In the genomic region with DNA sequence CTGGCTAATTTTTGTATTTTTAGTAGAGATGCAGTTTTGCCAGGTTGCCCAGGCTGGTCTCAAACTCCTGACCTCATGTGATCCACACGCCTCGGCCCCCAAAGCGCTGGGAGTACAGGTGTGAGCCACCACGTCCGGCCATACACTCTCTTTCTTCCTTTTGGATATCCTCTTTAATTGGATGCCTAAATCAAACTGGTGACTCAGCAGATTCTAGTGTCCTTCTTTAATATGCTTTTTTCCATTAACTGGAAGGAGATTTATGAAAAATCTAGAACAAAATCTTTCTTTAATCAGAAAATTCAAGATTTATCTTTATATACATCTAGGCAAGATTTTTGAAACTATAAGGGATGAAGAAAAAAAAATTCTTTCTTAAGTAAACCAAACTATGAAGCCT, we compare ENCODE assay signal across 22 cellular contexts.
DNase-seq lines count a peak whose midpoint lies in the region; ATAC-seq, FAIRE-seq and TF ChIP-seq lines count a peak whose summit lies in the region.
"Had no signal": no experiment of that assay in that cellular context is flagged by ENCODE, and none has a peak within 500 bp of the region (broad histone marks: within the 10 kb centered on the region; RNA-seq: fewer than 3 reads in every experiment).

No MANE protein-coding gene starts in this region.

- TF ChIP-seq RAD21 in HepG2 (CRISPR knock-in tag; IDR thresholded peaks at IDR 0.05) (no peak), IMR-90 (IDR thresholded peaks at IDR 0.05; ENCODE audit: low read length) (no peak)

- H3K9ac ChIP-seq in HepG2 (ENCODE audit: insufficient read depth, low read depth, low read length) (no peak overlapping the region), IMR-90 (ENCODE audit: low read depth, low read length) (no peak overlapping the region)
- H3K9ac ChIP-seq: BLaER1 treated with 17β-estradiol and CSF1 and Interleukin-3, amounts not matched to agents 10 nM and 100 nM had no signal

- intact Hi-C loops in HepG2 (cut with micrococcal nuclease; ENCODE audit: unreplicated experiment), result no loop called here
- intact Hi-C loops in right lobe of liver (cut with DNase I), result no loop called here
- intact Hi-C loops in IMR-90 (cut with micrococcal nuclease), result no loop called here
- intact Hi-C loops in dorsolateral prefrontal cortex (cut with DNase I), result loop anchor here in 1 of 2 donors (5.0 kb wide), 1 partner anchor 418 kb away; no protein-coding TSS in a partner anchor

- H3K18ac ChIP-seq in IMR-90 (ENCODE audit: low read depth, low read length), result no peak overlapping the region

- H3K79me1 ChIP-seq in IMR-90 (ENCODE audit: low read depth in 1 of 2, low read length in 2 of 2), result no peaks in the 10 kb centered on the region

- dilution Hi-C loops in IMR-90 (cut with HindIII; ENCODE audit: low sequenced_read_pairs, unreplicated experiment), result no loop called here

- H3K4ac ChIP-seq in IMR-90 (ENCODE audit: low read depth, low read length), result no peak overlapping the region

- no peaks in the 10 kb centered on the region for H3K9me1 ChIP-seq in IMR-90 (ENCODE audit: insufficient read depth, low read length)

- TF ChIP-seq POLR2A in HepG2 (IDR thresholded peaks at IDR 0.05; ENCODE audit: insufficient read depth in 1 of 2, low read depth in 2 of 2, low read length in 2 of 2), result no peak
- no peak for TF ChIP-seq POLR2A in right lobe of liver (IDR thresholded peaks at IDR 0.05)
- no peak for TF ChIP-seq POLR2A in IMR-90 (IDR thresholded peaks at IDR 0.05; ENCODE audit: low read depth, low read length)
- no peak for TF ChIP-seq POLR2A in upper lobe of left lung (IDR thresholded peaks at IDR 0.05)

- TF ChIP-seq EP300 in HepG2 (IDR thresholded peaks at IDR 0.05; ENCODE audit: low read depth in 2 of 2, low read length in 2 of 2) (no peak), HepG2 (CRISPR knock-in tag; IDR thresholded peaks at IDR 0.05; ENCODE audit: borderline replicate concordance) (no peak), upper lobe of left lung (IDR thresholded peaks at IDR 0.05) (no peak)

- no peaks in the 10 kb centered on the region for H3K79me2 ChIP-seq in HepG2 (ENCODE audit: insufficient read depth, low read length)

- H3K4me3 ChIP-seq in HepG2 (replicated peaks in 1 of 3; ENCODE audit: insufficient read depth in 1 of 3, low read depth in 2 of 3, low read length in 3 of 3) (no peak overlapping the region), right lobe of liver (no peak overlapping the region), IMR-90 (ENCODE audit: insufficient read depth, low read depth, low read length) (no peak overlapping the region), dorsolateral prefrontal cortex (no peak overlapping the region), upper lobe of left lung (no peak overlapping the region)
- H3K4me3 ChIP-seq: BLaER1 treated with 17β-estradiol and CSF1 and Interleukin-3, amounts not matched to agents 10 nM and 100 nM had no signal

- no peak for FAIRE-seq in HepG2 (lab: Jason Lieb, UNC)
- FAIRE-seq: A204.1, D721Med, G401.6, GM12891, GM19239 had no signal

- H3K9me3 ChIP-seq in HepG2 (ENCODE audit: low read length) (no peaks in the 10 kb centered on the region), right lobe of liver (no peaks in the 10 kb centered on the region), IMR-90 (ENCODE audit: control insufficient read depth, insufficient read depth, low read length) (no peaks in the 10 kb centered on the region), upper lobe of left lung (no peaks in the 10 kb centered on the region)
- H3K9me3 ChIP-seq: BLaER1 treated with 17β-estradiol and CSF1 and Interleukin-3, amounts not matched to agents 10 nM and 100 nM; Caco-2 had no signal

- no peak overlapping the region for H4K8ac ChIP-seq in IMR-90 (ENCODE audit: low read depth in 2 of 2, low read length in 2 of 2)

- H3K14ac ChIP-seq in IMR-90 (replicated peaks; ENCODE audit: low read depth, low read length), result no peak overlapping the region

- H2BK20ac ChIP-seq in IMR-90 (ENCODE audit: low read depth, low read length), result no peak overlapping the region

- H3K36me3 ChIP-seq in HepG2 (replicated peaks in 1 of 2; ENCODE audit: control insufficient read depth in 1 of 2, insufficient read depth in 2 of 2, low read length in 2 of 2) (no peaks in the 10 kb centered on the region), right lobe of liver (no peaks in the 10 kb centered on the region), IMR-90 (ENCODE audit: control insufficient read depth, insufficient read depth, low read length) (no peaks in the 10 kb centered on the region), upper lobe of left lung (no peaks in the 10 kb centered on the region)
- H3K36me3 ChIP-seq: BLaER1 treated with 17β-estradiol and CSF1 and Interleukin-3, amounts not matched to agents 10 nM and 100 nM had no signal

- no peaks in the 10 kb centered on the region for H3K27me3 ChIP-seq in HepG2 (ENCODE audit: control insufficient read depth in 1 of 2, insufficient read depth in 2 of 2, low read length in 2 of 2)
- H3K27me3 ChIP-seq in right lobe of liver, result no peaks in the 10 kb centered on the region
- no peaks in the 10 kb centered on the region for H3K27me3 ChIP-seq in IMR-90 (ENCODE audit: control insufficient read depth, insufficient read depth, low read length)
- no peaks in the 10 kb centered on the region for H3K27me3 ChIP-seq in dorsolateral prefrontal cortex
- H3K27me3 ChIP-seq in upper lobe of left lung, result no peaks in the 10 kb centered on the region
- H3K27me3 ChIP-seq: BLaER1 treated with 17β-estradiol and CSF1 and Interleukin-3, amounts not matched to agents 10 nM and 100 nM had no signal

- H2BK5ac ChIP-seq in IMR-90 (ENCODE audit: low read depth, low read length, poor library complexity, severe bottlenecking), result no peak overlapping the region

- no peak overlapping the region for H3K4me2 ChIP-seq in HepG2 (ENCODE audit: low read depth, low read length)
- no peak overlapping the region for H3K4me2 ChIP-seq in IMR-90 (ENCODE audit: low read depth, low read length)
- H3K4me2 ChIP-seq: BLaER1 treated with 17β-estradiol and CSF1 and Interleukin-3, amounts not matched to agents 10 nM and 100 nM had no signal

- BruUV-seq in HepG2 (replicated peaks; lab: Mats Ljungman, UMichigan) (no TSS peak), IMR-90 (replicated peaks; lab: Mats Ljungman, UMichigan) (no TSS peak)

- no peak overlapping the region for H4K91ac ChIP-seq in IMR-90 (ENCODE audit: insufficient read depth, low read depth, low read length)

- CTCF ChIA-PET in HepG2 (lab: Yijun Ruan, JAX; ENCODE audit: low intra/inter-chr PET ratio, low total read pairs) (no interaction called here), IMR-90 (lab: Yijun Ruan, JAX) (no interaction called here)

- H2AFZ ChIP-seq in HepG2 (ENCODE audit: low read length) (no peak overlapping the region), IMR-90 (replicated peaks; ENCODE audit: low read length, poor library complexity) (no peak overlapping the region)

- DNase-seq in HepG2 (ENCODE audit: low spot score), result no peak
- DNase-seq in right lobe of liver, result no peak
- DNase-seq in IMR-90, result no peak
- no peak for DNase-seq in dorsolateral prefrontal cortex
- DNase-seq in upper lobe of left lung, result no peak
- DNase-seq in activated naive CD4-positive, alpha-beta T cell treated with anti-CD3 and anti-CD28 coated beads, Interleukin-2, amount 50 U/mL, for 16 hours, result no peak
- no peak for DNase-seq in cortex of kidney (lab: John Stamatoyannopoulos, UW)
- DNase-seq: 8988T; AML-193; Caco-2; Calu3; CD4-positive, alpha-beta T cell; CD8-positive, alpha-beta T cell; DMS79 treated with DMSO at 0.1 percent for 48 hours; GF-D8 had no signal

- H2BK15ac ChIP-seq in IMR-90 (ENCODE audit: low read depth, low read length), result no peak overlapping the region

- H4K5ac ChIP-seq in IMR-90 (ENCODE audit: low read depth, low read length), result no peak overlapping the region

- no peak overlapping the region for H3K23ac ChIP-seq in IMR-90 (ENCODE audit: low read depth, low read length)

- in situ Hi-C loops in HepG2 (cut with HindIII; ENCODE audit: extremely low pct_ligation_motif_present, low pct_unique_long_range_greater_than_20kb) (no loop called here), IMR-90 (cut with MboI; ENCODE audit: low sequenced_read_pairs) (no loop called here)

- H3K27ac ChIP-seq in HepG2 (ENCODE audit: extremely low read length, insufficient read depth, low read length) (no peak overlapping the region), right lobe of liver (no peak overlapping the region), IMR-90 (ENCODE audit: insufficient read depth, low read length) (no peak overlapping the region), dorsolateral prefrontal cortex (peak overlapping the region in 32 of 59 donors; percentile 2 to 100 (median 48)), upper lobe of left lung (no peak overlapping the region)
- H3K27ac ChIP-seq: BLaER1 treated with 17β-estradiol and CSF1 and Interleukin-3, amounts not matched to agents 10 nM and 100 nM; C4-2B had no signal

- 46% methylated on average over 5 of the region's 5 CpGs for WGBS in HepG2 (ENCODE audit: low lambda C conversion rate)
- WGBS in right lobe of liver (ENCODE audit: insufficient coverage, low coverage, low lambda C conversion rate, missing lambda C conversion rate), result 97% methylated on average over 5 of the region's 5 CpGs
- WGBS in IMR-90 (ENCODE audit: extremely low coverage in 2 of 2, insufficient read length in 1 of 2), 2 experiments, result no CpG with 5 or more reads among the region's 5 CpGs
- WGBS in upper lobe of left lung, 2 donors, result 92 to 95% methylated on average over 5 of the region's 5 CpGs

- H4K20me1 ChIP-seq in HepG2 (ENCODE audit: insufficient read depth, low read length), result no peaks in the 10 kb centered on the region
- no peaks in the 10 kb centered on the region for H4K20me1 ChIP-seq in IMR-90 (ENCODE audit: insufficient read depth, low read length)
- H4K20me1 ChIP-seq: BLaER1 treated with 17β-estradiol and CSF1 and Interleukin-3, amounts not matched to agents 10 nM and 100 nM had no signal

- TF ChIP-seq CTCF in HepG2 (CRISPR knock-in tag; IDR thresholded peaks at IDR 0.05) (no peak), right lobe of liver (IDR thresholded peaks at IDR 0.05) (no peak), IMR-90 (conservative IDR thresholded peaks at IDR 0.05; ENCODE audit: low read depth, low read length) (no peak), dorsolateral prefrontal cortex (IDR thresholded peaks at IDR 0.05 in 54 of 56, conservative IDR thresholded peaks at IDR 0.05 in 2 of 56; ENCODE audit: low read depth in 1 of 56, partially characterized antibody in 56 of 56) (no peak), upper lobe of left lung (IDR thresholded peaks at IDR 0.05) (no peak)

- H2BK120ac ChIP-seq in IMR-90 (ENCODE audit: low read depth, low read length), result no peak overlapping the region

- no peak overlapping the region for H2AK5ac ChIP-seq in IMR-90 (ENCODE audit: low read depth, low read length)

- POLR2A ChIA-PET in HepG2 (lab: Yijun Ruan, JAX), result no interaction called here
- POLR2A ChIA-PET in IMR-90 (lab: Charles Lee; ENCODE audit: unreplicated experiment), result no interaction called here

- H3K56ac ChIP-seq in IMR-90 (ENCODE audit: extremely low read depth, insufficient read depth, low read length), result no peak overlapping the region

- ATAC-seq in HepG2 (no peak), right lobe of liver (no peak), IMR-90 (ENCODE audit: low read depth) (no peak), upper lobe of left lung (ENCODE audit: low FRiP score in 2 of 2) (no peak)
- ATAC-seq: CD8-positive, alpha-beta T cell had no signal

- no peak overlapping the region for H2AK9ac ChIP-seq in IMR-90 (replicated peaks; ENCODE audit: low read depth, low read length, poor library complexity)

- H3K4me1 ChIP-seq in HepG2 (ENCODE audit: insufficient read depth, low read length) (peaks cover 13% of the 10 kb centered on the region), right lobe of liver (peaks cover 0 to 7% (median 3%) of the 10 kb centered on the region in 4 donors), IMR-90 (ENCODE audit: control insufficient read depth, insufficient read depth, low read length) (no peaks in the 10 kb centered on the region), upper lobe of left lung (peaks cover 0 to 7% (median 0%) of the 10 kb centered on the region in 4 donors)
- H3K4me1 ChIP-seq: Caco-2 had no signal

Comparison
In these comparisons a context has a peak if more than half of its experiments do, and no peak if none do; other contexts are left out.
1. H3K27ac ChIP-seq: peak in dorsolateral prefrontal cortex (32 of 59); none in HepG2 (single experiment), right lobe of liver (0 of 3), IMR-90 (single experiment) and upper lobe of left lung (0 of 4).